In genomic region chr19:51439021-51439465, GRCh38 we compare ENCODE assay signal across 1 cellular context.
TF ChIP-seq lines count a peak whose summit lies in the region.

No MANE protein-coding gene starts in this region.

TF ChIP-seq in GM12878, 131 proteins besides CTCF, POLR2A, EP300 and RAD21:
- TF ChIP-seq POU2F2 (IDR thresholded peaks at IDR 0.05; ENCODE audit: borderline replicate concordance, low read depth, low read length) (no peak), SMC3 (IDR thresholded peaks at IDR 0.05; ENCODE audit: borderline replicate concordance, low read length) (peak; percentile 66), YY1 (IDR thresholded peaks at IDR 0.05; ENCODE audit: low read depth, low read length) (0 out of 2 replicates have a peak, but pooled peaks have one; percentile 25), RB1 (IDR thresholded peaks at IDR 0.05; ENCODE audit: borderline replicate concordance) (no peak), BMI1 (IDR thresholded peaks at IDR 0.05; ENCODE audit: borderline replicate concordance) (no peak), IRF4 (IDR thresholded peaks at IDR 0.05; ENCODE audit: low read depth, low read length) (no peak), CBX3 (IDR thresholded peaks at IDR 0.05; ENCODE audit: borderline replicate concordance, low read depth) (no peak), YBX1 (IDR thresholded peaks at IDR 0.05) (no peak), USF1 (IDR thresholded peaks at IDR 0.05; ENCODE audit: borderline replicate concordance, extremely low read length, insufficient read depth, low read depth, low read length) (no peak), CBX5 (IDR thresholded peaks at IDR 0.05; ENCODE audit: low read depth) (no peak), JUND (IDR thresholded peaks at IDR 0.05; ENCODE audit: low read depth, low read length) (no peak), EED (IDR thresholded peaks at IDR 0.05; ENCODE audit: low read depth) (no peak)
